In genomic region chrX:154092371-154092770, GRCh38 we compare ENCODE assay signal across 19 cellular contexts. TPM values are rescaled to one million over a fixed set of nuclear protein-coding genes. Genes with fewer than 3 reads are reported as not detected.
DNase-seq lines count a peak whose midpoint lies in the region; ATAC-seq and TF ChIP-seq lines count a peak whose summit lies in the region.
"Had no signal": no experiment of that assay in that cellular context is flagged by ENCODE, and none has a peak within 500 bp of the region (broad histone marks: within the 10 kb centered on the region; RNA-seq: fewer than 3 reads in every experiment).

No MANE protein-coding gene starts in this region.

- no peak overlapping the region for H3K4me3 ChIP-seq in Panc1 (ENCODE audit: low read depth in 2 of 2, low read length in 2 of 2)
- H3K4me3 ChIP-seq: esophagus muscularis mucosa, HAP-1, skin epidermis, suprapubic skin had no signal

- H3K36me3 Mint-ChIP-seq in activated T-cell treated with anti-CD3 and anti-CD28 coated beads, Interleukin-2, amount 50 U/mL, for 24 hours (ENCODE audit: low read depth): peaks cover 40% of the 10 kb centered on the region
- H3K36me3 Mint-ChIP-seq in central memory CD8-positive, alpha-beta T cell (ENCODE audit: insufficient read depth): peaks cover 40% of the 10 kb centered on the region
- peaks cover 12% of the 10 kb centered on the region for H3K36me3 Mint-ChIP-seq in endothelial cell (ENCODE audit: low read depth, unreplicated experiment)

- CTCF ChIA-PET in Panc1 (lab: Charles Lee): no interaction called here

- H3K4me1 Mint-ChIP-seq in activated T-cell treated with anti-CD3 and anti-CD28 coated beads, Interleukin-2, amount 50 U/mL, for 24 hours (ENCODE audit: low read depth): peaks cover 65% of the 10 kb centered on the region
- H3K4me1 Mint-ChIP-seq in central memory CD8-positive, alpha-beta T cell: peaks cover 34% of the 10 kb centered on the region
- H3K4me1 Mint-ChIP-seq in endothelial cell (ENCODE audit: unreplicated experiment): peaks cover 34% of the 10 kb centered on the region

- H3K4me1 ChIP-seq in Panc1 (ENCODE audit: control insufficient read depth, insufficient read depth, low read length): peaks cover 48% of the 10 kb centered on the region

- DNase-seq in activated T-cell treated with anti-CD3 and anti-CD28 coated beads, Interleukin-2, amount 50 U/mL, for 24 hours: no peak
- DNase-seq in activated T-cell treated with anti-CD3 and anti-CD28 coated beads for 4 hours: no peak
- DNase-seq in Panc1 (ENCODE audit: low read depth, low spot score): no peak
- DNase-seq in central memory CD8-positive, alpha-beta T cell (ENCODE audit: low spot score in 2 of 2): no peak
- DNase-seq in pons (ENCODE audit: low spot score): peak; percentile 47
- DNase-seq in endothelial cell (ENCODE audit: low spot score): no peak
- DNase-seq in ureter (ENCODE audit: low spot score): no peak
- DNase-seq: activated CD4-positive, CD25-positive, alpha-beta regulatory T cell; activated gamma-delta T cell; Calu3; hippocampal formation; NCI-H2171 treated with DMSO at 0.1 percent for 48 hours had no signal

- in situ Hi-C loops in Panc1 (cut with HindIII; ENCODE audit: low pct_unique_long_range_greater_than_20kb, low sequenced_read_pairs): no loop called here

- ATAC-seq in Panc1 (no peak), GM19351 (IDR thresholded peaks at IDR 0.05; ENCODE audit: unreplicated experiment) (no peak)
- no peak for ATAC-seq in central memory CD8-positive, alpha-beta T cell (replicated peaks; ENCODE audit: extremely low read depth, poor library complexity, severe bottlenecking)
- ATAC-seq: left lobe of liver had no signal

- peak overlapping the region; percentile 41 for H3K4me3 Mint-ChIP-seq in activated T-cell treated with anti-CD3 and anti-CD28 coated beads, Interleukin-2, amount 50 U/mL, for 24 hours
- peak overlapping the region; percentile 95 for H3K4me3 Mint-ChIP-seq in central memory CD8-positive, alpha-beta T cell
- no peak overlapping the region for H3K4me3 Mint-ChIP-seq in endothelial cell (ENCODE audit: unreplicated experiment)

- no TSS peak for BruUV-seq in Panc1 (replicated peaks; lab: Mats Ljungman, UMichigan)

- H3K27ac Mint-ChIP-seq in activated T-cell treated with anti-CD3 and anti-CD28 coated beads, Interleukin-2, amount 50 U/mL, for 24 hours: peak overlapping the region; percentile 78
- peak overlapping the region; percentile 74 for H3K27ac Mint-ChIP-seq in central memory CD8-positive, alpha-beta T cell (ENCODE audit: low read depth)
- no peak overlapping the region for H3K27ac Mint-ChIP-seq in endothelial cell (ENCODE audit: unreplicated experiment)

- H3K9me3 Mint-ChIP-seq in activated T-cell treated with anti-CD3 and anti-CD28 coated beads, Interleukin-2, amount 50 U/mL, for 24 hours: no peaks in the 10 kb centered on the region
- H3K9me3 Mint-ChIP-seq in central memory CD8-positive, alpha-beta T cell: no peaks in the 10 kb centered on the region
- no peaks in the 10 kb centered on the region for H3K9me3 Mint-ChIP-seq in endothelial cell (ENCODE audit: unreplicated experiment)

- peaks cover 5% of the 10 kb centered on the region for H3K36me3 ChIP-seq in Panc1 (ENCODE audit: control insufficient read depth, insufficient read depth, low read length)
- H3K36me3 ChIP-seq: esophagus muscularis mucosa, suprapubic skin had no signal

- H3K27me3 Mint-ChIP-seq in activated T-cell treated with anti-CD3 and anti-CD28 coated beads, Interleukin-2, amount 50 U/mL, for 24 hours: peaks cover 41% of the 10 kb centered on the region
- no peaks in the 10 kb centered on the region for H3K27me3 Mint-ChIP-seq in central memory CD8-positive, alpha-beta T cell
- H3K27me3 Mint-ChIP-seq in endothelial cell (ENCODE audit: unreplicated experiment): peaks cover 3% of the 10 kb centered on the region

- no peaks in the 10 kb centered on the region for H3K27me3 ChIP-seq in Panc1 (ENCODE audit: control insufficient read depth, insufficient read depth, low read length)
- H3K27me3 ChIP-seq: esophagus muscularis mucosa, suprapubic skin had no signal

- intact Hi-C loops in Panc1 (cut with micrococcal nuclease; ENCODE audit: unreplicated experiment): no loop called here

- no peaks in the 10 kb centered on the region for H3K9me3 ChIP-seq in Panc1 (ENCODE audit: control insufficient read depth, insufficient read depth, low read depth, low read length)
- H3K9me3 ChIP-seq: esophagus muscularis mucosa, HAP-1, suprapubic skin had no signal

- TF ChIP-seq CTCF in Panc1 (IDR thresholded peaks at IDR 0.05): no peak
- no peak for TF ChIP-seq CTCF in endothelial cell (IDR thresholded peaks at IDR 0.05; ENCODE audit: unreplicated experiment)

- peak overlapping the region; percentile 34; the same call in 1 of the 2 replicates for H3K27ac ChIP-seq in Panc1 (ENCODE audit: low read length)
- H3K27ac ChIP-seq: skin epidermis, suprapubic skin had no signal

- POLR2A ChIA-PET in Panc1 (lab: Charles Lee): interaction anchor here (0.6 to 0.7 kb wide), 3 partner anchors 7 to 122 kb away, joined by 3 to 5 read pairs (median 5); no protein-coding TSS in a partner anchor

RNA-seq across cellular contexts. Expression of gene MECP2, which starts 5.1 kb away (rescaled TPM):
- total RNA-seq in Panc1 (2021; ENCODE audit: unreplicated experiment): 88.9 TPM
- 49.7 TPM for polyA plus RNA-seq in Panc1 (2012; ENCODE audit: insufficient read length)
- total RNA-seq in endothelial cell (ENCODE audit: unreplicated experiment): 60.0 TPM
- total RNA-seq in ureter: 105 TPM

RNA-seq across cellular contexts. Expression of gene OPN1LW, which starts 51.7 kb away (rescaled TPM):
- not detected for total RNA-seq in Panc1 (2021; ENCODE audit: unreplicated experiment)
- polyA plus RNA-seq in Panc1 (2012; ENCODE audit: insufficient read length): not detected
- total RNA-seq in endothelial cell (ENCODE audit: unreplicated experiment): not detected
- total RNA-seq in ureter: not detected
- total RNA-seq: Calu3, chondrocyte, esophagus muscularis mucosa, left lobe of liver, suprapubic skin had no signal
